ENCODE assay signal across 19 cellular contexts in genomic region chr2:58634653-58635347, GRCh38.
DNase-seq lines count a peak whose midpoint lies in the region; ATAC-seq, FAIRE-seq and TF ChIP-seq lines count a peak whose summit lies in the region.
"Had no signal": no experiment of that assay in that cellular context is flagged by ENCODE, and none has a peak within 500 bp of the region (broad histone marks: within the 10 kb centered on the region; RNA-seq: fewer than 3 reads in every experiment).

No MANE protein-coding gene starts in this region.

- CTCF ChIA-PET in Calu3 (lab: Charles Lee): interaction anchor here (0.6 to 1.0 kb wide), 3 partner anchors 185 to 522 kb away, joined by 3 to 4 read pairs (median 3); no protein-coding TSS in a partner anchor
- CTCF ChIA-PET in RWPE1 (lab: Yijun Ruan, JAX): interaction anchor here (1.0 kb wide), 1 partner anchor 553 kb away, joined by 3 read pairs; no protein-coding TSS in a partner anchor
- CTCF ChIA-PET in CD8-positive, alpha-beta T cell (lab: Charles Lee): interaction anchor here (0.5 kb wide), 1 partner anchor 52 kb away, joined by 4 read pairs; no protein-coding TSS in a partner anchor

- TF ChIP-seq POLR2A in GM12891 (IDR thresholded peaks at IDR 0.05; ENCODE audit: low read depth, low read length): no peak

- H3K4me3 Mint-ChIP-seq in Calu3 (ENCODE audit: low read depth, unreplicated experiment): no peak overlapping the region
- H3K4me3 Mint-ChIP-seq in CD8-positive, alpha-beta T cell: no peak overlapping the region
- H3K4me3 Mint-ChIP-seq: activated B cell treated with CpG ODN at 0.5 μM for 24 hours; memory B cell; stimulated activated effector memory CD8-positive, alpha-beta T cell treated with anti-CD3 and anti-CD28 coated beads, Interleukin-12 subunit alpha, Interleukin-12 subunit beta, amount 100 ng/mL, for 72 hours had no signal

- BruUV-seq in Calu3 (replicated peaks; lab: Mats Ljungman, UMichigan): no TSS peak

- H3K27ac ChIP-seq in HUES48 (ENCODE audit: low read depth, low read length) (peak overlapping the region; percentile 86), RWPE1 (no peak overlapping the region)
- no peak overlapping the region for H3K27ac ChIP-seq in CD8-positive, alpha-beta T cell (ENCODE audit: low read depth, low read length)
- H3K27ac ChIP-seq: parathyroid adenoma, vagina had no signal

- TF ChIP-seq CTCF in Calu3 (IDR thresholded peaks at IDR 0.05; ENCODE audit: unreplicated experiment): no peak
- TF ChIP-seq CTCF in RWPE1 (conservative IDR thresholded peaks at IDR 0.05; ENCODE audit: low read depth): no peak
- TF ChIP-seq CTCF in CD8-positive, alpha-beta T cell (IDR thresholded peaks at IDR 0.05): no peak

- DNase-seq in Calu3 (peak; percentile 19), RWPE1 (ENCODE audit: low spot score) (peak; percentile 53), iPS-NIHi7 (ENCODE audit: extremely low spot score) (peak; percentile 48), GM12891 (ENCODE audit: insufficient read length, low spot score) (no peak), SHP77 (lab: John Stamatoyannopoulos, UW) (no peak)
- DNase-seq in CD8-positive, alpha-beta T cell: no peak
- DNase-seq: activated B cell treated with CpG ODN at 0.5 μM for 24 hours; activated T-cell treated with anti-CD3 and anti-CD28 coated beads for 4 hours; anterior cingulate cortex; BE2C; hippocampal formation; NCI-H187; stimulated activated CD4-positive, alpha-beta T cell treated with anti-CD3 and anti-CD28 coated beads, Interleukin-1b, Interleukin-23, amount 100 ng/mL, for 48 hours had no signal

- no peak for FAIRE-seq in GM12891 (lab: Jason Lieb, UNC)

- H3K9me3 ChIP-seq in HUES48 (ENCODE audit: control insufficient read depth, insufficient read depth, low read length): no peaks in the 10 kb centered on the region
- H3K9me3 ChIP-seq in CD8-positive, alpha-beta T cell (ENCODE audit: low read length): no peaks in the 10 kb centered on the region
- H3K9me3 ChIP-seq: BE2C, vagina had no signal

- no peak overlapping the region for H3K9ac ChIP-seq in HUES48 (ENCODE audit: low read depth, low read length)
- H3K9ac ChIP-seq: parathyroid adenoma had no signal

- H3K36me3 Mint-ChIP-seq in Calu3 (ENCODE audit: insufficient read depth, unreplicated experiment): no peaks in the 10 kb centered on the region
- no peaks in the 10 kb centered on the region for H3K36me3 Mint-ChIP-seq in CD8-positive, alpha-beta T cell
- H3K36me3 Mint-ChIP-seq: memory B cell; stimulated activated effector memory CD8-positive, alpha-beta T cell treated with anti-CD3 and anti-CD28 coated beads, Interleukin-12 subunit alpha, Interleukin-12 subunit beta, amount 100 ng/mL, for 72 hours had no signal

- POLR2A ChIA-PET in RWPE1 (lab: Yijun Ruan, JAX; ENCODE audit: low non-redundant PET): interaction anchor here (0.6 kb wide), 1 partner anchor 13 kb away, joined by 6 read pairs; no protein-coding TSS in a partner anchor
- POLR2A ChIA-PET in CD8-positive, alpha-beta T cell (lab: Charles Lee): no interaction called here

- no peaks in the 10 kb centered on the region for H3K36me3 ChIP-seq in HUES48 (ENCODE audit: control insufficient read depth, insufficient read depth, low read length)
- no peaks in the 10 kb centered on the region for H3K36me3 ChIP-seq in CD8-positive, alpha-beta T cell (ENCODE audit: insufficient read depth, low read length)
- H3K36me3 ChIP-seq: BE2C, vagina had no signal

- peaks cover 46% of the 10 kb centered on the region for H3K4me1 Mint-ChIP-seq in Calu3 (ENCODE audit: low read depth, unreplicated experiment)
- no peaks in the 10 kb centered on the region for H3K4me1 Mint-ChIP-seq in CD8-positive, alpha-beta T cell (ENCODE audit: low read depth)
- H3K4me1 Mint-ChIP-seq: activated B cell treated with CpG ODN at 0.5 μM for 24 hours; memory B cell; stimulated activated effector memory CD8-positive, alpha-beta T cell treated with anti-CD3 and anti-CD28 coated beads, Interleukin-12 subunit alpha, Interleukin-12 subunit beta, amount 100 ng/mL, for 72 hours had no signal

- peaks cover 2% of the 10 kb centered on the region for H3K9me3 Mint-ChIP-seq in Calu3 (ENCODE audit: low read depth, unreplicated experiment)
- no peaks in the 10 kb centered on the region for H3K9me3 Mint-ChIP-seq in CD8-positive, alpha-beta T cell
- H3K9me3 Mint-ChIP-seq: activated B cell treated with CpG ODN at 0.5 μM for 24 hours; memory B cell; stimulated activated effector memory CD8-positive, alpha-beta T cell treated with anti-CD3 and anti-CD28 coated beads, Interleukin-12 subunit alpha, Interleukin-12 subunit beta, amount 100 ng/mL, for 72 hours had no signal

- H3K4me1 ChIP-seq in HUES48 (ENCODE audit: control insufficient read depth, insufficient read depth, low read length): peaks cover 44% of the 10 kb centered on the region
- H3K4me1 ChIP-seq in CD8-positive, alpha-beta T cell (ENCODE audit: insufficient read depth, low read length): no peaks in the 10 kb centered on the region
- H3K4me1 ChIP-seq: BE2C, parathyroid adenoma, vagina had no signal

- no peaks in the 10 kb centered on the region for H3K27me3 Mint-ChIP-seq in Calu3 (ENCODE audit: unreplicated experiment)
- H3K27me3 Mint-ChIP-seq in CD8-positive, alpha-beta T cell (ENCODE audit: low read depth): no peaks in the 10 kb centered on the region
- H3K27me3 Mint-ChIP-seq: memory B cell had no signal

- H3K4me3 ChIP-seq in HUES48 (ENCODE audit: low read depth, low read length): no peak overlapping the region
- no peak overlapping the region for H3K4me3 ChIP-seq in CD8-positive, alpha-beta T cell (ENCODE audit: low read depth, low read length)
- H3K4me3 ChIP-seq: vagina had no signal

- no peaks in the 10 kb centered on the region for H3K27me3 ChIP-seq in HUES48 (ENCODE audit: control insufficient read depth, insufficient read depth, low read length)
- H3K27me3 ChIP-seq in CD8-positive, alpha-beta T cell (ENCODE audit: insufficient read depth, low read length): no peaks in the 10 kb centered on the region
- H3K27me3 ChIP-seq: BE2C, vagina had no signal

- intact Hi-C loops in Calu3 (cut with micrococcal nuclease; ENCODE audit: unreplicated experiment): loop anchor here (2.0 kb wide), 1 partner anchor 64 kb away; no protein-coding TSS in a partner anchor
- intact Hi-C loops in CD8-positive, alpha-beta T cell (cut with DNase I, micrococcal nuclease): no loop called here

- H3K27ac Mint-ChIP-seq in Calu3 (ENCODE audit: unreplicated experiment): peak overlapping the region; percentile 17
- H3K27ac Mint-ChIP-seq in CD8-positive, alpha-beta T cell: no peak overlapping the region
- H3K27ac Mint-ChIP-seq: activated B cell treated with CpG ODN at 0.5 μM for 24 hours; memory B cell; stimulated activated effector memory CD8-positive, alpha-beta T cell treated with anti-CD3 and anti-CD28 coated beads, Interleukin-12 subunit alpha, Interleukin-12 subunit beta, amount 100 ng/mL, for 72 hours had no signal

- no peak for ATAC-seq in CD8-positive, alpha-beta T cell
- ATAC-seq in HG03045 (IDR thresholded peaks at IDR 0.05; ENCODE audit: unreplicated experiment): no peak
- ATAC-seq: stimulated activated effector memory CD8-positive, alpha-beta T cell treated with anti-CD3 and anti-CD28 coated beads, Interleukin-12 subunit alpha, Interleukin-12 subunit beta, amount 100 ng/mL, for 72 hours had no signal

TF ChIP-seq in GM12891, 5 proteins besides CTCF, POLR2A, EP300 and RAD21:
- no peak for TF ChIP-seq POLR2AphosphoS5 (IDR thresholded peaks at IDR 0.05; ENCODE audit: low read depth, low read length)

Comparison
In these comparisons a context has a peak if more than half of its experiments do, and no peak if none do; other contexts are left out.
1. DNase-seq: peak in Calu3 (single experiment), RWPE1 (single experiment) and iPS-NIHi7 (single experiment); none in GM12891 (single experiment), SHP77 (0 of 2) and CD8-positive, alpha-beta T cell (0 of 7).